Comparison of ENCODE assay signal across 22 cellular contexts in genomic region chr9:117775576-117775975, GRCh38.
"Had no signal": no experiment of that assay in that cellular context is flagged by ENCODE, and none has a peak within 500 bp of the region (broad histone marks: within the 10 kb centered on the region; RNA-seq: fewer than 3 reads in every experiment).

No MANE protein-coding gene starts in this region.

- H3K27ac Mint-ChIP-seq: endodermal cell; memory B cell; natural killer cell treated with Interleukin-12 subunit alpha and Interleukin-12 subunit beta and Interleukin-15 and Interleukin-18, amount 100 ng/mL, for 72 hours; stimulated activated memory B cell treated with anti-CD40 and anti-IgM and Interleukin-4, amounts not matched to agents 10 μg/mL and 1 μg/mL and 100 μg/mL, for 72 hours; type B pancreatic cell had no signal

- H3K27ac ChIP-seq: esophagus muscularis mucosa, lower lobe of right lung, neutrophil, parathyroid adenoma, prostate gland, right atrium auricular region, testis, tibial artery had no signal

- H3K4me3 ChIP-seq: esophagus muscularis mucosa, lower lobe of right lung, mucosa of descending colon, prostate gland, right atrium auricular region, testis, tibial artery had no signal

- H3K9me3 ChIP-seq: esophagus muscularis mucosa, lower lobe of right lung, mucosa of descending colon, neutrophil, prostate gland, right atrium auricular region, testis, tibial artery had no signal

- H3K4me3 Mint-ChIP-seq: endodermal cell; memory B cell; naive B cell; natural killer cell treated with Interleukin-12 subunit alpha and Interleukin-12 subunit beta and Interleukin-15 and Interleukin-18, amount 100 ng/mL, for 72 hours; neural crest cell; stimulated activated memory B cell treated with anti-CD40 and anti-IgM and Interleukin-4, amounts not matched to agents 10 μg/mL and 1 μg/mL and 100 μg/mL, for 72 hours; type B pancreatic cell had no signal

- DNase-seq: cerebellar nuclear complex; effector CD8-positive, alpha-beta T cell; endodermal cell; left ventricle myocardium superior; lower lobe of right lung; mucosa of descending colon; naive B cell; stimulated activated CD4-positive, alpha-beta T cell treated with anti-CD3 and anti-CD28 coated beads, Interleukin-2, amount 100 ng/mL, for 24 hours; stimulated activated CD4-positive, alpha-beta T cell treated with anti-CD3 and anti-CD28 coated beads, Interleukin-4, amount 100 ng/mL, for 4 hours; stimulated activated naive CD8-positive, alpha-beta T cell treated with anti-CD3 and anti-CD28 coated beads, Interleukin-15, Interleukin-2, amounts not matched to agents 100 U/mL and 50 U/mL, for 24 hours; testis; tibial artery had no signal

- H3K27me3 ChIP-seq: esophagus muscularis mucosa, neutrophil, right atrium auricular region, testis, tibial artery had no signal

- H2AFZ ChIP-seq: parathyroid adenoma had no signal

- H3K36me3 Mint-ChIP-seq: memory B cell; natural killer cell treated with Interleukin-12 subunit alpha and Interleukin-12 subunit beta and Interleukin-15 and Interleukin-18, amount 100 ng/mL, for 72 hours; type B pancreatic cell had no signal

- H3K36me3 ChIP-seq: esophagus muscularis mucosa, lower lobe of right lung, neutrophil, prostate gland, right atrium auricular region, tibial artery had no signal

- H3K4me1 Mint-ChIP-seq: memory B cell; neural crest cell; stimulated activated memory B cell treated with anti-CD40 and anti-IgM and Interleukin-4, amounts not matched to agents 10 μg/mL and 1 μg/mL and 100 μg/mL, for 72 hours had no signal

- H3K79me2 ChIP-seq: parathyroid adenoma had no signal

- H3K9me3 Mint-ChIP-seq: endodermal cell; memory B cell; natural killer cell treated with Interleukin-12 subunit alpha and Interleukin-12 subunit beta and Interleukin-15 and Interleukin-18, amount 100 ng/mL, for 72 hours; stimulated activated memory B cell treated with anti-CD40 and anti-IgM and Interleukin-4, amounts not matched to agents 10 μg/mL and 1 μg/mL and 100 μg/mL, for 72 hours had no signal

- H3K4me1 ChIP-seq: lower lobe of right lung, parathyroid adenoma, prostate gland, testis had no signal
